In the genomic region with DNA sequence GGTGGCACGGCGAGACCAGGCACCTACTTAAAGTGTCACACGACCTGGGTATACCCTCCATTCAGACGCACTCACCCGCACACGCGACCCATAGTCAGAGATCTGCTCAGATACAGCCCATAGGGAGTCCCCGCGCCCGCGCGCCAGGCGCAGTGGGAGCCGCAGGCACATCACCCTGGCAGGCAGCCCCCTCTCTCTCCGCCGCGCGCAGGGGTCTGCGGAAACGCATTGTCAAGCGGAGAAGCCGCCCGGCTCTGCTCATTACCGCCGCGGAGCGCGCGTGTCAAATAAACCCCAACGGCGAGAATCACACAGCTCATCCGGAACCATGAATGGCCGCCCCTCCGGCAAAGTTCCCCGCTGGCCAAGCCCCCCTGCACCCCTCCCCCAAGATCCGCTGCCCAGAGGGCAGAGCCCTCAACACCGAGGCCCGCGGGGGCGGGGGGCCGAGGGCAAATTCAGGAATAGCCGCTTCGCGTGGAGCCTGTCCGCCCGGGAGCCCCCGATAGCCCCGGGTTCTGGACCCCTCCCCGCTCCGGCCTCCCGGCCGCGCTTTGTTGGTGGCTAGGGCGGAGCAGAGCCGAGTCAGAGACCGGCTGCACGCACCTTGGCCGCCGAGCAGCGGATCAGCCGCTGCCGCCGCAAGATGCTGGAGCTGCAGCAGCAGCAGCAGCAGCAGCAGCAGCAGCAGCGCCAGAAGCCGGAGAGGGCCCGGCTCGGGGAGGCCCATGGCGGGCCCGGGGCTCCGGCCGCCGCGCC, we compare ENCODE assay signal across 1 cellular context.
TF ChIP-seq lines count a peak whose summit lies in the region.

No MANE protein-coding gene starts in this region.

TF ChIP-seq in HepG2, 621 proteins besides CTCF, POLR2A, EP300 and RAD21 (continued from another document):
- TF ChIP-seq, protein P1, sequence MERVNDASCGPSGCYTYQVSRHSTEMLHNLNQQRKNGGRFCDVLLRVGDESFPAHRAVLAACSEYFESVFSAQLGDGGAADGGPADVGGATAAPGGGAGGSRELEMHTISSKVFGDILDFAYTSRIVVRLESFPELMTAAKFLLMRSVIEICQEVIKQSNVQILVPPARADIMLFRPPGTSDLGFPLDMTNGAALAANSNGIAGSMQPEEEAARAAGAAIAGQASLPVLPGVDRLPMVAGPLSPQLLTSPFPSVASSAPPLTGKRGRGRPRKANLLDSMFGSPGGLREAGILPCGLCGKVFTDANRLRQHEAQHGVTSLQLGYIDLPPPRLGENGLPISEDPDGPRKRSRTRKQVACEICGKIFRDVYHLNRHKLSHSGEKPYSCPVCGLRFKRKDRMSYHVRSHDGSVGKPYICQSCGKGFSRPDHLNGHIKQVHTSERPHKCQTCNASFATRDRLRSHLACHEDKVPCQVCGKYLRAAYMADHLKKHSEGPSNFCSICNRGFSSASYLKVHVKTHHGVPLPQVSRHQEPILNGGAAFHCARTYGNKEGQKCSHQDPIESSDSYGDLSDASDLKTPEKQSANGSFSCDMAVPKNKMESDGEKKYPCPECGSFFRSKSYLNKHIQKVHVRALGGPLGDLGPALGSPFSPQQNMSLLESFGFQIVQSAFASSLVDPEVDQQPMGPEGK (CRISPR knock-in tag; IDR thresholded peaks at IDR 0.05): no peak
- TF ChIP-seq, protein P2, sequence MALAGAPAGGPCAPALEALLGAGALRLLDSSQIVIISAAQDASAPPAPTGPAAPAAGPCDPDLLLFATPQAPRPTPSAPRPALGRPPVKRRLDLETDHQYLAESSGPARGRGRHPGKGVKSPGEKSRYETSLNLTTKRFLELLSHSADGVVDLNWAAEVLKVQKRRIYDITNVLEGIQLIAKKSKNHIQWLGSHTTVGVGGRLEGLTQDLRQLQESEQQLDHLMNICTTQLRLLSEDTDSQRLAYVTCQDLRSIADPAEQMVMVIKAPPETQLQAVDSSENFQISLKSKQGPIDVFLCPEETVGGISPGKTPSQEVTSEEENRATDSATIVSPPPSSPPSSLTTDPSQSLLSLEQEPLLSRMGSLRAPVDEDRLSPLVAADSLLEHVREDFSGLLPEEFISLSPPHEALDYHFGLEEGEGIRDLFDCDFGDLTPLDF (CRISPR knock-in tag; IDR thresholded peaks at IDR 0.05): no peak
- TF ChIP-seq RELA (CRISPR knock-in tag; IDR thresholded peaks at IDR 0.05): no peak
- TF ChIP-seq ZNF230 (CRISPR knock-in tag; IDR thresholded peaks at IDR 0.05): 0 out of 2 replicates have a peak, but pooled peaks have one; percentile 30
- TF ChIP-seq EED (CRISPR knock-in tag; IDR thresholded peaks at IDR 0.05): no peak
- 0 out of 2 replicates have a peak, but pooled peaks have one; percentile 36 for TF ChIP-seq SP2 (CRISPR knock-in tag; IDR thresholded peaks at IDR 0.05)
- TF ChIP-seq FOXA3 (CRISPR knock-in tag; IDR thresholded peaks at IDR 0.05): no peak
- no peak for TF ChIP-seq ZMYM3 (CRISPR knock-in tag; IDR thresholded peaks at IDR 0.05)
- 0 out of 2 replicates have a peak, but pooled peaks have one; percentile 24 for TF ChIP-seq TAF1 (CRISPR knock-in tag; IDR thresholded peaks at IDR 0.05)
- TF ChIP-seq, protein P3, sequence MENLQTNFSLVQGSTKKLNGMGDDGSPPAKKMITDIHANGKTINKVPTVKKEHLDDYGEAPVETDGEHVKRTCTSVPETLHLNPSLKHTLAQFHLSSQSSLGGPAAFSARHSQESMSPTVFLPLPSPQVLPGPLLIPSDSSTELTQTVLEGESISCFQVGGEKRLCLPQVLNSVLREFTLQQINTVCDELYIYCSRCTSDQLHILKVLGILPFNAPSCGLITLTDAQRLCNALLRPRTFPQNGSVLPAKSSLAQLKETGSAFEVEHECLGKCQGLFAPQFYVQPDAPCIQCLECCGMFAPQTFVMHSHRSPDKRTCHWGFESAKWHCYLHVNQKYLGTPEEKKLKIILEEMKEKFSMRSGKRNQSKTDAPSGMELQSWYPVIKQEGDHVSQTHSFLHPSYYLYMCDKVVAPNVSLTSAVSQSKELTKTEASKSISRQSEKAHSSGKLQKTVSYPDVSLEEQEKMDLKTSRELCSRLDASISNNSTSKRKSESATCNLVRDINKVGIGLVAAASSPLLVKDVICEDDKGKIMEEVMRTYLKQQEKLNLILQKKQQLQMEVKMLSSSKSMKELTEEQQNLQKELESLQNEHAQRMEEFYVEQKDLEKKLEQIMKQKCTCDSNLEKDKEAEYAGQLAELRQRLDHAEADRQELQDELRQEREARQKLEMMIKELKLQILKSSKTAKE (CRISPR knock-in tag; IDR thresholded peaks at IDR 0.05; ENCODE audit: borderline replicate concordance): no peak
TF ChIP-seq in HepG2: peak in this region for 21.
